Comparison of ENCODE assay signal across 11 cellular contexts in the genomic region with DNA sequence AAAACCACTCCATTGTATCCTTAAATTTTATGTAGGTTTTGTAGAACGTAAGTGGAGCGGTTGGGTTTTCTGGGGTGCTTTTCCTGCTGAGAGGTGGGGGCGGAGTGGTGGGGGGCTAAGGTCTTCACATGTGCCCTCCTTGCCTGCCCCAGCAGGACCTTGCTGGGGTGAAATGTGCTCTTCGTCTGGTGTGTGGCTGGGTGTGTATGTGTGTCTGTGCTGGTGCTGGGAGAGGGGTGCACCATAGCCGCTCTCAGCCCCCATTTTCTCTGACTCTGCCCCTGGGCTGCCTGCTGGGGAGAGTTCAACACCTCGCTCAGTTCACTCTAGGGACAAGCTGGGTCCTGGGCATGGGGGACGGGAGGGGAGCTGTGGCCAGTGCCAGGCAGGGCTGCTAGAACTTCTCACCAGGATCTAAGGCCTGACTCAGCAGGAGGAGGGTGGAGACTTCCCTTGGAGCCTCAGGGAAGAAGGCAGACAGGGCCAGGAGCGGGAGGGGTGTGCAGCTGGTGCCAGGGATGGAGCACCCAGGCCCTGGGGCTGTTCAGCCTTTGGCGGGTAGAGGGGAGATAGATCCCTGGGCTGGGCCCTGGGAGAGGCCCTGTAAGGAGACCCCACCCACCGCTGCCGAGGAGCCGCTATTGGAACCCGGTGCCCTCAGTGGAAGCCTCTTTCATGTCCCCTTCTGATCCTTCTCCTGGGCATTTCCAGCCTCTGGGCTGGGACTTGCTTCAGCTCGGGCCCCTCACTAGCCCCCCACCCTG. TPM values are rescaled to one million over a fixed set of nuclear protein-coding genes. Genes with fewer than 3 reads are reported as not detected.
DNase-seq lines count a peak whose midpoint lies in the region; FAIRE-seq and TF ChIP-seq lines count a peak whose summit lies in the region.
"Had no signal": no experiment of that assay in that cellular context is flagged by ENCODE, and none has a peak within 500 bp of the region (broad histone marks: within the 10 kb centered on the region; RNA-seq: fewer than 3 reads in every experiment).

No MANE protein-coding gene starts in this region.

- no peak for FAIRE-seq in RCC 7860 (lab: Jason Lieb, UNC)
- FAIRE-seq: GM12878, TTC549 had no signal

- H2AFZ ChIP-seq in osteoblast (ENCODE audit: low read length): no peak overlapping the region

- WGBS in esophagus squamous epithelium, 2 donors: 37 to 57% methylated on average over 4 to 10 of the region's 14 CpGs

- H4K20me1 ChIP-seq in osteoblast (ENCODE audit: insufficient read depth, low read length): no peaks in the 10 kb centered on the region

- intact Hi-C loops in esophagus squamous epithelium (cut with DNase I): no loop called here

- DNase-seq in GM03348 (ENCODE audit: low spot score) (peak; percentile 80), RCC 7860 (ENCODE audit: low spot score) (peak; percentile 51), esophagus squamous epithelium (lab: John Stamatoyannopoulos, UW) (no peak), osteoblast (ENCODE audit: insufficient read length, low spot score, missing footprints) (peak; percentile 98), hypothalamus (lab: John Stamatoyannopoulos, UW) (no peak), NCI-H1930 (lab: John Stamatoyannopoulos, UW) (no peak), middle frontal gyrus (ENCODE audit: extremely low spot score, low spot score) (no peak)
- DNase-seq: brain microvascular endothelial cell, Karpas-422 had no signal

- H3K27ac ChIP-seq in esophagus squamous epithelium: peak overlapping the region in 3 of 4 donors; percentile 30 to 81 (median 72)
- no peak overlapping the region for H3K27ac ChIP-seq in osteoblast (ENCODE audit: low read depth, low read length)
- H3K27ac ChIP-seq: brain microvascular endothelial cell had no signal

- no peak overlapping the region for H3K4me2 ChIP-seq in osteoblast (ENCODE audit: insufficient read depth, low read length)

- TF ChIP-seq CTCF in esophagus squamous epithelium (IDR thresholded peaks at IDR 0.05) (no peak), osteoblast (IDR thresholded peaks at IDR 0.05; ENCODE audit: extremely low read depth, low read depth, low read length) (no peak)

- H3K36me3 ChIP-seq in esophagus squamous epithelium (no peaks in the 10 kb centered on the region), osteoblast (ENCODE audit: insufficient read depth, low read length) (no peaks in the 10 kb centered on the region)
- H3K36me3 ChIP-seq: brain microvascular endothelial cell had no signal

- H3K79me2 ChIP-seq in osteoblast (ENCODE audit: insufficient read depth, low read length): no peaks in the 10 kb centered on the region

- TF ChIP-seq POLR2A in esophagus squamous epithelium (IDR thresholded peaks at IDR 0.05): no peak

- H3K4me3 ChIP-seq in esophagus squamous epithelium (peak overlapping the region in 1 of 4 donors; percentile 63), osteoblast (ENCODE audit: insufficient read depth, low read length) (no peak overlapping the region)
- H3K4me3 ChIP-seq: GM12878 had no signal

- H3K27me3 ChIP-seq in esophagus squamous epithelium (peaks cover 0 to 89% (median 10%) of the 10 kb centered on the region in 4 donors), osteoblast (ENCODE audit: insufficient read depth, low read length) (peaks cover 43% of the 10 kb centered on the region)

- H3K4me1 ChIP-seq in esophagus squamous epithelium (peaks cover 40 to 76% (median 41%) of the 10 kb centered on the region in 3 donors), osteoblast (ENCODE audit: insufficient read depth, low read length) (no peaks in the 10 kb centered on the region)

- H3K9me3 ChIP-seq in esophagus squamous epithelium (no peaks in the 10 kb centered on the region), osteoblast (ENCODE audit: low read depth, low read length) (no peaks in the 10 kb centered on the region)

RNA-seq across cellular contexts. Expression of a gene that starts 4.8 kb away (rescaled TPM):
- 1 to 10 TPM; 1.3 to 4.5 (median 3.9) TPM for total RNA-seq in esophagus squamous epithelium
- total RNA-seq in osteoblast: under 0.01 TPM in 2 replicates

RNA-seq across cellular contexts. Expression of a gene that starts 8.7 kb away (rescaled TPM):
- total RNA-seq in esophagus squamous epithelium: under 1 TPM in 3 of 4 donors, not detected in 1; 0.26 to 0.57 (median 0.57) TPM
- total RNA-seq in osteoblast: 0.59 and 1.1 TPM in 2 replicates

RNA-seq across cellular contexts. Expression of a gene that starts 18.3 kb away (rescaled TPM):
- 10 to 100 TPM in 2 of 4 donors, 1 to 10 TPM in 2; 1.8 to 25.2 (median 8.9) TPM for total RNA-seq in esophagus squamous epithelium
- 28.9 and 31.5 TPM in 2 replicates for total RNA-seq in osteoblast

RNA-seq across cellular contexts. Expression of a gene that starts 34.7 kb away (rescaled TPM):
- total RNA-seq in esophagus squamous epithelium (10 to 100 TPM in 3 of 4 donors, 1 to 10 TPM in 1; 7.4 to 14.4 (median 11.0) TPM), osteoblast (5.3 and 6.9 TPM in 2 replicates)

RNA-seq across cellular contexts. Expression of a gene that starts 35.2 kb away (rescaled TPM):
- total RNA-seq in esophagus squamous epithelium: under 1 TPM in 3 of 4 donors, not detected in 1; 0.34 to 0.91 (median 0.76) TPM
- total RNA-seq in osteoblast: 0.59 and 0.72 TPM in 2 replicates

Comparison
In these comparisons a context has a peak if more than half of its experiments do, and no peak if none do; other contexts are left out.
1. DNase-seq: peak in GM03348 (single experiment), RCC 7860 (single experiment) and osteoblast (single experiment); none in esophagus squamous epithelium (single experiment), hypothalamus (0 of 51), NCI-H1930 (0 of 2) and middle frontal gyrus (single experiment).